9 cellular contexts compared by ENCODE assay signal in the genomic region with DNA sequence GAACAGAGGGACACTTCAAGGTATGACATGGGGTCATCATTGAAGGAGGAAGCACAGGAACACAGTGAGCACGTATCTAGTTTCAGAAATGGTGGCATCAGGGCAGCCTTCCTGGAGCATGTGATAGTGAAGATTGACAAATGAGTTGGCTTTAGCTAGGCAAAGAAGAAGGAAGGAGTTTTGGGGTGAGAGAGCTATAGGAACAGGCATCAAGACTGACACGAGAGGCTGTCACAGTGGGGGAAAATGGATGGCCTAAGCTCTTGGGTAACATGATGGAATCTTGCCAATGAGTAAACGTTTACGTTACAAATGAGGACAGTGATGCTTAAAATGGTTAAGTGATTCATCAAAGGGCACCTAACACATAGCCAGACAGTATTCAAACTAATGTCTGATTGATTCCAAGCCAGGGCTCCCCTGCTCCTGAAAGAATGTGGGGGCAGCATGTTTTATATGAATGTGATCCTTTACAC. TPM values are rescaled to one million over a fixed set of nuclear protein-coding genes. Genes with fewer than 3 reads are reported as not detected.
DNase-seq lines count a peak whose midpoint lies in the region; ATAC-seq, FAIRE-seq and TF ChIP-seq lines count a peak whose summit lies in the region.
"Had no signal": no experiment of that assay in that cellular context is flagged by ENCODE, and none has a peak within 500 bp of the region (broad histone marks: within the 10 kb centered on the region; RNA-seq: fewer than 3 reads in every experiment).

No MANE protein-coding gene starts in this region.

- H3K27ac ChIP-seq in astrocyte (ENCODE audit: low read depth, low read length) (peak overlapping the region; percentile 96), gastroesophageal sphincter (no peak overlapping the region), suprapubic skin (no peak overlapping the region)
- H3K27ac ChIP-seq in naive thymus-derived CD4-positive, alpha-beta T cell (ENCODE audit: low read depth, low read length): no peak overlapping the region

- peak overlapping the region; percentile 7 for H2AFZ ChIP-seq in astrocyte (ENCODE audit: low read depth, low read length)

- TF ChIP-seq POLR2A in gastroesophageal sphincter (IDR thresholded peaks at IDR 0.05): no peak
- TF ChIP-seq POLR2A in suprapubic skin (IDR thresholded peaks at IDR 0.05): no peak

- peaks cover 8% of the 10 kb centered on the region for H3K9me3 Mint-ChIP-seq in astrocyte (ENCODE audit: unreplicated experiment)
- peaks cover 0 to 19% (median 4%) of the 10 kb centered on the region in 11 donors for H3K9me3 Mint-ChIP-seq in naive thymus-derived CD4-positive, alpha-beta T cell

- H3K9ac ChIP-seq in astrocyte (ENCODE audit: low read length): peak overlapping the region; percentile 48

- H3K9me3 ChIP-seq in astrocyte (ENCODE audit: insufficient read depth, low read depth, low read length) (no peaks in the 10 kb centered on the region), gastroesophageal sphincter (no peaks in the 10 kb centered on the region), suprapubic skin (no peaks in the 10 kb centered on the region)
- no peaks in the 10 kb centered on the region for H3K9me3 ChIP-seq in naive thymus-derived CD4-positive, alpha-beta T cell (ENCODE audit: control insufficient read depth in 2 of 3, low read length in 3 of 3)

- no peaks in the 10 kb centered on the region for H3K36me3 ChIP-seq in astrocyte (ENCODE audit: insufficient read depth, low read length)
- H3K36me3 ChIP-seq in naive thymus-derived CD4-positive, alpha-beta T cell (ENCODE audit: control insufficient read depth in 2 of 3, insufficient read depth in 3 of 3, low read length in 3 of 3): no peaks in the 10 kb centered on the region
- H3K36me3 ChIP-seq in gastroesophageal sphincter: no peaks in the 10 kb centered on the region
- no peaks in the 10 kb centered on the region for H3K36me3 ChIP-seq in suprapubic skin

- 27 to 30% methylated on average over 4 of the region's 4 CpGs for WGBS in gastroesophageal sphincter (ENCODE audit: low coverage in 1 of 2), 2 donors
- WGBS in suprapubic skin: 70% methylated on average over 4 of the region's 4 CpGs

- peaks cover 35% of the 10 kb centered on the region for H3K4me1 ChIP-seq in astrocyte (ENCODE audit: insufficient read depth, low read length)
- peaks cover 0 to 9% of the 10 kb centered on the region in 2 donors for H3K4me1 ChIP-seq in naive thymus-derived CD4-positive, alpha-beta T cell (ENCODE audit: control insufficient read depth in 2 of 2, insufficient read depth in 2 of 2, low read length in 2 of 2)
- H3K4me1 ChIP-seq in gastroesophageal sphincter: peaks cover 8 to 56% (median 14%) of the 10 kb centered on the region in 3 donors
- peaks cover 22% of the 10 kb centered on the region for H3K4me1 ChIP-seq in suprapubic skin

- no peaks in the 10 kb centered on the region for H3K27me3 Mint-ChIP-seq in astrocyte (ENCODE audit: low read depth, unreplicated experiment)
- no peaks in the 10 kb centered on the region for H3K27me3 Mint-ChIP-seq in naive thymus-derived CD4-positive, alpha-beta T cell

- peaks cover 51% of the 10 kb centered on the region for H3K4me1 Mint-ChIP-seq in astrocyte (ENCODE audit: low read depth, unreplicated experiment)
- H3K4me1 Mint-ChIP-seq in naive thymus-derived CD4-positive, alpha-beta T cell: peaks cover 17 to 59% (median 42%) of the 10 kb centered on the region in 7 donors

- peaks cover 10% of the 10 kb centered on the region for H3K36me3 Mint-ChIP-seq in astrocyte (ENCODE audit: low read depth, unreplicated experiment)
- H3K36me3 Mint-ChIP-seq in naive thymus-derived CD4-positive, alpha-beta T cell: peaks cover 0 to 24% (median 7%) of the 10 kb centered on the region in 5 donors

- H3K4me2 ChIP-seq in astrocyte (ENCODE audit: low read length): peak overlapping the region; percentile 32

- peak overlapping the region; percentile 96 for H3K27ac Mint-ChIP-seq in astrocyte (ENCODE audit: unreplicated experiment)
- H3K27ac Mint-ChIP-seq in naive thymus-derived CD4-positive, alpha-beta T cell: peak overlapping the region; percentile 29 to 80 (median 66)

- DNase-seq in Daoy (ENCODE audit: low read depth) (peak; percentile 77), NCI-H1105 (lab: John Stamatoyannopoulos, UW) (peak; percentile 15), astrocyte (ENCODE audit: low read depth) (peak; percentile 93), suprapubic skin (ENCODE audit: low spot score in 2 of 2) (no peak)
- DNase-seq in naive thymus-derived CD4-positive, alpha-beta T cell: no peak
- DNase-seq: activated gamma-delta T cell, left colon had no signal

- TF ChIP-seq CTCF in astrocyte (IDR thresholded peaks at IDR 0.05; ENCODE audit: insufficient read depth, low read depth, low read length) (no peak), gastroesophageal sphincter (IDR thresholded peaks at IDR 0.05) (no peak), suprapubic skin (IDR thresholded peaks at IDR 0.05) (no peak)

- intact Hi-C loops in naive thymus-derived CD4-positive, alpha-beta T cell (cut with micrococcal nuclease): loop anchor here (2.0 to 5.0 kb wide), 3 partner anchors 211 to 693 kb away; no protein-coding TSS in a partner anchor

- no peak overlapping the region for H3K4me3 ChIP-seq in astrocyte (ENCODE audit: insufficient read depth, low read depth, low read length)
- H3K4me3 ChIP-seq in naive thymus-derived CD4-positive, alpha-beta T cell (ENCODE audit: low read length): no peak overlapping the region
- H3K4me3 ChIP-seq in gastroesophageal sphincter: no peak overlapping the region
- no peak overlapping the region for H3K4me3 ChIP-seq in suprapubic skin

- FAIRE-seq in astrocyte (lab: Jason Lieb, UNC): peak; percentile 9

- TF ChIP-seq EP300 in gastroesophageal sphincter (IDR thresholded peaks at IDR 0.05) (no peak), suprapubic skin (IDR thresholded peaks at IDR 0.05) (no peak)

- CTCF ChIA-PET in naive thymus-derived CD4-positive, alpha-beta T cell (lab: Charles Lee): interaction anchor here (0.9 to 7.2 kb wide), 7 partner anchors 9 to 74 kb away, joined by 3 to 133 read pairs (median 6); partner anchors contain the start of gene P2RY14

- no peaks in the 10 kb centered on the region for H3K27me3 ChIP-seq in astrocyte (ENCODE audit: insufficient read depth, low read length)
- no peaks in the 10 kb centered on the region for H3K27me3 ChIP-seq in naive thymus-derived CD4-positive, alpha-beta T cell (ENCODE audit: control insufficient read depth in 2 of 2, insufficient read depth in 2 of 2, low read length in 2 of 2)
- H3K27me3 ChIP-seq in gastroesophageal sphincter: no peaks in the 10 kb centered on the region
- H3K27me3 ChIP-seq in suprapubic skin: no peaks in the 10 kb centered on the region

- POLR2A ChIA-PET in naive thymus-derived CD4-positive, alpha-beta T cell (lab: Charles Lee): interaction anchor here (5.6 kb wide), 1 partner anchor 54 kb away, joined by 39 read pairs; the partner anchor contains the start of gene P2RY14

- H3K79me2 ChIP-seq in astrocyte (ENCODE audit: insufficient read depth, low read length): no peaks in the 10 kb centered on the region

- peak; percentile 28 for ATAC-seq in naive thymus-derived CD4-positive, alpha-beta T cell
- ATAC-seq in gastroesophageal sphincter (no peak), HG03108 (IDR thresholded peaks at IDR 0.05; ENCODE audit: unreplicated experiment) (no peak)
- ATAC-seq: left colon had no signal

- no peaks in the 10 kb centered on the region for H4K20me1 ChIP-seq in astrocyte (ENCODE audit: insufficient read depth, low read length)

- H3K4me3 Mint-ChIP-seq in astrocyte (ENCODE audit: unreplicated experiment): no peak overlapping the region
- peak overlapping the region in 2 of 10 donors; percentile 1 to 39 for H3K4me3 Mint-ChIP-seq in naive thymus-derived CD4-positive, alpha-beta T cell

RNA-seq across cellular contexts. Expression of gene GPR171, which starts 23.1 kb away (rescaled TPM):
- not detected in 2 replicates for total RNA-seq in Daoy (2014; rRNA removed; shearing (Covaris generic))
- total RNA-seq in astrocyte (not detected in 2 replicates), gastroesophageal sphincter (1 to 10 TPM in 2 of 4 donors, under 1 TPM in 2; 0.31 to 4.3 (median 1.2) TPM), suprapubic skin (1 to 10 TPM in 3 of 4 donors, under 1 TPM in 1; 0.76 to 1.5 (median 1.3) TPM)
- total RNA-seq in naive thymus-derived CD4-positive, alpha-beta T cell: 100 to 1,000 TPM in 1 of 5 experiments, 10 to 100 TPM in 4; 16.0 to 251 (median 63.4) TPM
- 100 to 1,000 TPM in 1 of 2 donors, 10 to 100 TPM in 1; 65.5 to 162 TPM for polyA plus RNA-seq in naive thymus-derived CD4-positive, alpha-beta T cell

RNA-seq across cellular contexts. Expression of gene P2RY14, which starts 52.2 kb away (rescaled TPM):
- not detected in 2 replicates for total RNA-seq in Daoy (2014; rRNA removed; shearing (Covaris generic))
- total RNA-seq in astrocyte (0.11 TPM in 1 of 2 replicates, not detected in the other), gastroesophageal sphincter (10 to 100 TPM in 3 of 4 donors, 1 to 10 TPM in 1; 1.8 to 90.5 (median 16.2) TPM), suprapubic skin (1 to 10 TPM; 1.1 to 4.2 (median 2.4) TPM)
- total RNA-seq in naive thymus-derived CD4-positive, alpha-beta T cell: 1 to 10 TPM in 2 of 5 experiments, under 1 TPM in 2, not detected in 1; 0.19 to 5.7 (median 1.1) TPM
- polyA plus RNA-seq in naive thymus-derived CD4-positive, alpha-beta T cell: under 1 TPM in 1 of 2 donors, not detected in 1; 0.11 TPM

Comparison
In these comparisons a context has a peak if more than half of its experiments do, and no peak if none do; other contexts are left out.
1. DNase-seq: peak in Daoy (single experiment), NCI-H1105 (single experiment) and astrocyte (single experiment); none in naive thymus-derived CD4-positive, alpha-beta T cell (0 of 9) and suprapubic skin (0 of 2).